31 cellular contexts compared by ENCODE assay signal in the genomic region with DNA sequence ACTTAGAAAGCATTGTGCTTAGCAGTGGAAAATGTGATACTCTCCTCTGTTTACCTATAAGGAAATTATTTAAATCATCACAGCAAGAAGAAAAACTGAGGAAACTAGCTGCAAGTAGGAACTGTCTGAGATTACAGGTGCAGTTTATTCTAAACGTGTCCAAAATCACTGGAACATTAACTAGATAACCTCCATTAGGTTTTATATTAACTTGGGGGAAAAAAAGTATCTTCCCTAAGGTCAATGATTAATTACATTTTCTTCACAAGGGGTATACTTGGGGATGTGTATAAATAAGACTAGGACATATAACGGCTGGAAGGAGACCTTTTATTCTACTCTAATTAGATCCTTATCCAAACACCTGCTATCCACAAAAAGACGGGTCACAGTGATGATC.
"Had no signal": no experiment of that assay in that cellular context is flagged by ENCODE, and none has a peak within 500 bp of the region (broad histone marks: within the 10 kb centered on the region; RNA-seq: fewer than 3 reads in every experiment).

No MANE protein-coding gene starts in this region.

- H3K9me3 Mint-ChIP-seq: activated CD4-positive, alpha-beta memory T cell treated with anti-CD3 and anti-CD28 coated beads for 36 hours; activated CD4-positive, alpha-beta T cell treated with anti-CD3 and anti-CD28 coated beads, Interleukin-2, amount 10 ng/mL, durations not matched to agents 24 days and 14 days; activated naive CD4-positive, alpha-beta T cell treated with anti-CD3 and anti-CD28 coated beads, Interleukin-2, amount 10 ng/mL, durations not matched to agents 7 days and 5 days; activated naive CD8-positive, alpha-beta T cell treated with anti-CD3 and anti-CD28 coated beads, Interleukin-2, amount 10 ng/mL, durations not matched to agents 7 days and 5 days; immature natural killer cell; neural crest cell had no signal

- H3K27me3 Mint-ChIP-seq: activated CD4-positive, alpha-beta memory T cell treated with anti-CD3 and anti-CD28 coated beads for 36 hours; activated CD4-positive, alpha-beta T cell treated with anti-CD3 and anti-CD28 coated beads, Interleukin-2, amount 10 ng/mL, durations not matched to agents 24 days and 14 days; activated naive CD4-positive, alpha-beta T cell treated with anti-CD3 and anti-CD28 coated beads, Interleukin-2, amount 10 ng/mL, durations not matched to agents 7 days and 5 days; activated naive CD8-positive, alpha-beta T cell treated with anti-CD3 and anti-CD28 coated beads, Interleukin-2, amount 10 ng/mL, durations not matched to agents 7 days and 5 days; naive thymus-derived CD4-positive, alpha-beta T cell had no signal

- H3K27ac ChIP-seq: brain microvascular endothelial cell, coronary artery, gastroesophageal sphincter, left lung, skin epidermis, testis, transverse colon had no signal

- H3K4me3 ChIP-seq: coronary artery, dorsolateral prefrontal cortex, gastroesophageal sphincter, left lung, pancreas, skin epidermis, testis, transverse colon had no signal

- H3K27me3 ChIP-seq: brain microvascular endothelial cell, dorsolateral prefrontal cortex, gastroesophageal sphincter, heart left ventricle, left lung, pancreas, testis, transverse colon had no signal

- H3K4me3 Mint-ChIP-seq: activated CD4-positive, alpha-beta memory T cell treated with anti-CD3 and anti-CD28 coated beads for 36 hours; activated CD4-positive, alpha-beta T cell treated with anti-CD3 and anti-CD28 coated beads, Interleukin-2, amount 10 ng/mL, durations not matched to agents 24 days and 14 days; activated naive CD4-positive, alpha-beta T cell treated with anti-CD3 and anti-CD28 coated beads, Interleukin-2, amount 10 ng/mL, durations not matched to agents 7 days and 5 days; activated naive CD8-positive, alpha-beta T cell treated with anti-CD3 and anti-CD28 coated beads, Interleukin-2, amount 10 ng/mL, durations not matched to agents 7 days and 5 days; immature natural killer cell; naive thymus-derived CD4-positive, alpha-beta T cell; neural crest cell had no signal

- ATAC-seq: gastroesophageal sphincter; heart left ventricle; left lung; naive thymus-derived CD4-positive, alpha-beta T cell; pancreas; sciatic nerve; stimulated activated naive CD8-positive, alpha-beta T cell treated with anti-CD3 and anti-CD28 coated beads, Interleukin-15, Interleukin-2, amounts not matched to agents 100 U/mL and 50 U/mL, for 24 hours had no signal

- DNase-seq: activated CD4-positive, alpha-beta memory T cell treated with anti-CD3 and anti-CD28 coated beads for 36 hours; activated CD4-positive, alpha-beta T cell treated with anti-CD3 and anti-CD28 coated beads, Interleukin-2, amount 10 ng/mL, durations not matched to agents 24 days and 14 days; activated CD4-positive, CD25-positive, alpha-beta regulatory T cell treated with anti-CD3 and anti-CD28 coated beads, Interleukin-2, amount 50 U/mL, for 72 hours; activated CD8-positive, alpha-beta memory T cell treated with anti-CD3 and anti-CD28 coated beads, Interleukin-2, amount 50 U/mL, for 4 hours; activated gamma-delta T cell; activated naive CD4-positive, alpha-beta T cell treated with anti-CD3 and anti-CD28 coated beads, Interleukin-2, amount 10 ng/mL, durations not matched to agents 7 days and 5 days; activated naive CD8-positive, alpha-beta T cell treated with anti-CD3 and anti-CD28 coated beads, Interleukin-2, amount 10 ng/mL, durations not matched to agents 7 days and 5 days; activated T-cell treated with anti-CD3 and anti-CD28 coated beads, Interleukin-2, amount 50 U/mL, for 1 hour; brain microvascular endothelial cell; dorsolateral prefrontal cortex; effector memory CD4-positive, alpha-beta T cell; erythroblast; heart left ventricle; hypothalamus; immature natural killer cell; left lung; midbrain; naive thymus-derived CD4-positive, alpha-beta T cell; nucleus accumbens; pancreas; stimulated activated CD4-positive, alpha-beta T cell treated with anti-CD3 and anti-CD28 coated beads, Interleukin-12 subunit alpha, Interleukin-12 subunit beta, amount 100 ng/mL, for 4 hours; stimulated activated CD4-positive, alpha-beta T cell treated with anti-CD3 and anti-CD28 coated beads, Interleukin-4, amount 100 ng/mL, for 1 hour; stimulated activated naive CD8-positive, alpha-beta T cell treated with anti-CD3 and anti-CD28 coated beads, Interleukin-15, Interleukin-2, amounts not matched to agents 100 U/mL and 50 U/mL, for 24 hours; T-helper 2 cell; testis; transverse colon had no signal

- H3K27ac Mint-ChIP-seq: activated CD4-positive, alpha-beta memory T cell treated with anti-CD3 and anti-CD28 coated beads for 36 hours; activated CD4-positive, alpha-beta T cell treated with anti-CD3 and anti-CD28 coated beads, Interleukin-2, amount 10 ng/mL, durations not matched to agents 24 days and 14 days; activated naive CD4-positive, alpha-beta T cell treated with anti-CD3 and anti-CD28 coated beads, Interleukin-2, amount 10 ng/mL, durations not matched to agents 7 days and 5 days; activated naive CD8-positive, alpha-beta T cell treated with anti-CD3 and anti-CD28 coated beads, Interleukin-2, amount 10 ng/mL, durations not matched to agents 7 days and 5 days; immature natural killer cell; naive thymus-derived CD4-positive, alpha-beta T cell had no signal

- H3K9me3 ChIP-seq: gastroesophageal sphincter, heart left ventricle, left lung, pancreas, testis, transverse colon had no signal
